Comparison of ENCODE assay signal across 8 cellular contexts in genomic region chrX:153953342-153953830, GRCh38.
DNase-seq lines count a peak whose midpoint lies in the region; ATAC-seq and TF ChIP-seq lines count a peak whose summit lies in the region.

No MANE protein-coding gene starts in this region.

- TF ChIP-seq CTCF in Loucy (conservative IDR thresholded peaks at IDR 0.05; ENCODE audit: low read length) (peak; percentile 69), VCaP (conservative IDR thresholded peaks at IDR 0.05) (peak; percentile 90), brain microvascular endothelial cell (IDR thresholded peaks at IDR 0.05; ENCODE audit: low read depth, low read length, missing control alignments) (peak; percentile 95)

- H3K27ac ChIP-seq in VCaP (no peak overlapping the region), brain microvascular endothelial cell (peak overlapping the region; percentile 45)

- H3K4me1 ChIP-seq in Loucy (ENCODE audit: insufficient read depth, low read length, poor library complexity, severe bottlenecking), result no peaks in the 10 kb centered on the region

- H3K9ac ChIP-seq in Loucy (ENCODE audit: low read depth, low read length, poor library complexity, severe bottlenecking), result no peak overlapping the region

- H2AFZ ChIP-seq in Loucy (ENCODE audit: low read length), result no peak overlapping the region

- no peaks in the 10 kb centered on the region for H3K9me3 ChIP-seq in Loucy (ENCODE audit: insufficient read depth, low read depth, low read length)

- no peaks in the 10 kb centered on the region for H3K27me3 ChIP-seq in Loucy (ENCODE audit: insufficient read depth, low read length, poor library complexity, severe bottlenecking)
- H3K27me3 ChIP-seq in brain microvascular endothelial cell (replicated peaks), result no peaks in the 10 kb centered on the region

- peaks cover 97% of the 10 kb centered on the region; the same call in 1 of the 2 replicates for H3K36me3 ChIP-seq in Loucy (ENCODE audit: insufficient read depth, low read length)
- peaks cover 77% of the 10 kb centered on the region for H3K36me3 ChIP-seq in brain microvascular endothelial cell (replicated peaks)

- DNase-seq in NCI-H345 (lab: John Stamatoyannopoulos, UW) (peak; percentile 28), NCI-H345 treated with DMSO at 0.1 percent for 48 hours (lab: John Stamatoyannopoulos, UW; ENCODE audit: unreplicated experiment) (no peak), brain microvascular endothelial cell (peak; percentile 51), islet precursor cell (peak; percentile 81)
- peak; percentile 65 to 86 for DNase-seq in stimulated activated CD4-positive, alpha-beta T cell treated with anti-CD3 and anti-CD28 coated beads, Interleukin-1b, Interleukin-23, amount 100 ng/mL, for 4 hours (ENCODE audit: low read depth in 2 of 2)

- H4K20me1 ChIP-seq in Loucy (ENCODE audit: insufficient read depth, low read length, poor library complexity, severe bottlenecking), result peaks cover 5% of the 10 kb centered on the region

- H3F3A ChIP-seq in Loucy (ENCODE audit: low read depth), result no peaks in the 10 kb centered on the region

- no peaks in the 10 kb centered on the region for H3K9me2 ChIP-seq in Loucy (replicated peaks; ENCODE audit: low read depth, low read length)

- H3K79me2 ChIP-seq in Loucy (ENCODE audit: insufficient read depth, low read length), result no peaks in the 10 kb centered on the region

- H3K4me2 ChIP-seq in Loucy (ENCODE audit: low read depth, low read length, poor library complexity, severe bottlenecking), result no peak overlapping the region

- ATAC-seq in GM21381 (IDR thresholded peaks at IDR 0.05; ENCODE audit: unreplicated experiment), result no peak

- in situ Hi-C loops in brain microvascular endothelial cell (cut with HindIII; ENCODE audit: low pct_ligation_motif_present, low sequenced_read_pairs), result no loop called here

- no peak overlapping the region for H3K4me3 ChIP-seq in Loucy (ENCODE audit: low read length, poor library complexity, severe bottlenecking)
- H3K4me3 ChIP-seq in brain microvascular endothelial cell (ENCODE audit: low read depth, low read length), result no peak overlapping the region
